In genomic region chr16:89365044-89365467, GRCh38 we compare ENCODE assay signal across 10 cellular contexts.
DNase-seq lines count a peak whose midpoint lies in the region; ATAC-seq and TF ChIP-seq lines count a peak whose summit lies in the region.
"Had no signal": no experiment of that assay in that cellular context is flagged by ENCODE, and none has a peak within 500 bp of the region (broad histone marks: within the 10 kb centered on the region; RNA-seq: fewer than 3 reads in every experiment).

No MANE protein-coding gene starts in this region.

- CTCF ChIA-PET in activated CD8-positive, alpha-beta memory T cell treated with anti-CD3 and anti-CD28 coated beads, Interleukin-2, amount 10 ng/mL, durations not matched to agents 7 days and 5 days (lab: Charles Lee), result no interaction called here
- CTCF ChIA-PET in Panc1 (lab: Charles Lee), result no interaction called here

- in situ Hi-C loops in Panc1 (cut with HindIII; ENCODE audit: low pct_unique_long_range_greater_than_20kb, low sequenced_read_pairs), result no loop called here

- H3K4me3 ChIP-seq in Panc1 (ENCODE audit: low read depth in 2 of 2, low read length in 2 of 2) (no peak overlapping the region), epithelial cell of proximal tubule (ENCODE audit: low read depth, low read length) (no peak overlapping the region)

- H3K4me1 Mint-ChIP-seq in activated CD8-positive, alpha-beta memory T cell treated with anti-CD3 and anti-CD28 coated beads, Interleukin-2, amount 10 ng/mL, durations not matched to agents 7 days and 5 days, result peaks cover 95% of the 10 kb centered on the region
- peaks cover 96% of the 10 kb centered on the region for H3K4me1 Mint-ChIP-seq in stimulated activated naive CD8-positive, alpha-beta T cell treated with anti-CD3 and anti-CD28 coated beads, Interleukin-15, amount 100 ng/mL, for 72 hours

- ATAC-seq in activated CD8-positive, alpha-beta memory T cell treated with anti-CD3 and anti-CD28 coated beads, Interleukin-2, amount 10 ng/mL, durations not matched to agents 7 days and 5 days, result no peak
- ATAC-seq in Panc1, result no peak
- ATAC-seq in stimulated activated naive CD8-positive, alpha-beta T cell treated with anti-CD3 and anti-CD28 coated beads, Interleukin-15, amount 100 ng/mL, for 72 hours, result peak; percentile 32
- ATAC-seq in GM18868 (IDR thresholded peaks at IDR 0.05; ENCODE audit: unreplicated experiment), result no peak

- peak overlapping the region; percentile 69 for H3K27ac ChIP-seq in Panc1 (ENCODE audit: low read length)

- intact Hi-C loops in Panc1 (cut with micrococcal nuclease; ENCODE audit: unreplicated experiment), result no loop called here

- no TSS peak for BruUV-seq in Panc1 (replicated peaks; lab: Mats Ljungman, UMichigan)

- peaks cover 69% of the 10 kb centered on the region for H3K4me1 ChIP-seq in Panc1 (ENCODE audit: control insufficient read depth, insufficient read depth, low read length)

- no peaks in the 10 kb centered on the region for H3K9me3 ChIP-seq in Panc1 (ENCODE audit: control insufficient read depth, insufficient read depth, low read depth, low read length)

- H3K27me3 Mint-ChIP-seq in activated CD8-positive, alpha-beta memory T cell treated with anti-CD3 and anti-CD28 coated beads, Interleukin-2, amount 10 ng/mL, durations not matched to agents 7 days and 5 days, result no peaks in the 10 kb centered on the region
- H3K27me3 Mint-ChIP-seq in stimulated activated naive CD8-positive, alpha-beta T cell treated with anti-CD3 and anti-CD28 coated beads, Interleukin-15, amount 100 ng/mL, for 72 hours, result no peaks in the 10 kb centered on the region
- H3K27me3 Mint-ChIP-seq: IgD-negative memory B cell had no signal

- DNase-seq in activated CD8-positive, alpha-beta memory T cell treated with anti-CD3 and anti-CD28 coated beads, Interleukin-2, amount 10 ng/mL, durations not matched to agents 7 days and 5 days, result no peak
- DNase-seq in activated CD8-positive, alpha-beta memory T cell treated with anti-CD3 and anti-CD28 coated beads, Interleukin-2, amount 50 U/mL, for 4 hours, result no peak
- DNase-seq in Panc1 (ENCODE audit: low read depth, low spot score) (no peak), epithelial cell of proximal tubule (ENCODE audit: low read depth) (peak; percentile 68), NCI-H345 (lab: John Stamatoyannopoulos, UW) (no peak), NCI-H2196 (lab: John Stamatoyannopoulos, UW; ENCODE audit: unreplicated experiment) (no peak)
- DNase-seq in stimulated activated naive CD8-positive, alpha-beta T cell treated with anti-CD3 and anti-CD28 coated beads, Interleukin-15, amount 100 ng/mL, for 72 hours, result peak in 1 of 2 donors; percentile 40
- DNase-seq: SHP77 treated with DMSO at 0.1 percent for 48 hours had no signal

- no peak overlapping the region for H3K4me3 Mint-ChIP-seq in activated CD8-positive, alpha-beta memory T cell treated with anti-CD3 and anti-CD28 coated beads, Interleukin-2, amount 10 ng/mL, durations not matched to agents 7 days and 5 days
- peak overlapping the region; percentile 55 to 62 for H3K4me3 Mint-ChIP-seq in stimulated activated naive CD8-positive, alpha-beta T cell treated with anti-CD3 and anti-CD28 coated beads, Interleukin-15, amount 100 ng/mL, for 72 hours

- peaks cover 16% of the 10 kb centered on the region for H3K36me3 Mint-ChIP-seq in activated CD8-positive, alpha-beta memory T cell treated with anti-CD3 and anti-CD28 coated beads, Interleukin-2, amount 10 ng/mL, durations not matched to agents 7 days and 5 days
- H3K36me3 Mint-ChIP-seq: IgD-negative memory B cell had no signal

- POLR2A ChIA-PET in Panc1 (lab: Charles Lee), result no interaction called here

- peak overlapping the region; percentile 91 for H3K27ac Mint-ChIP-seq in activated CD8-positive, alpha-beta memory T cell treated with anti-CD3 and anti-CD28 coated beads, Interleukin-2, amount 10 ng/mL, durations not matched to agents 7 days and 5 days
- peak overlapping the region in 1 of 2 donors; percentile 85 for H3K27ac Mint-ChIP-seq in stimulated activated naive CD8-positive, alpha-beta T cell treated with anti-CD3 and anti-CD28 coated beads, Interleukin-15, amount 100 ng/mL, for 72 hours

- H3K27me3 ChIP-seq in Panc1 (ENCODE audit: control insufficient read depth, insufficient read depth, low read length), result no peaks in the 10 kb centered on the region

- H3K36me3 ChIP-seq in Panc1 (ENCODE audit: control insufficient read depth, insufficient read depth, low read length), result no peaks in the 10 kb centered on the region; the same call in 1 of the 2 replicates

- H3K9me3 Mint-ChIP-seq in activated CD8-positive, alpha-beta memory T cell treated with anti-CD3 and anti-CD28 coated beads, Interleukin-2, amount 10 ng/mL, durations not matched to agents 7 days and 5 days (ENCODE audit: low read depth), result no peaks in the 10 kb centered on the region
- H3K9me3 Mint-ChIP-seq in stimulated activated naive CD8-positive, alpha-beta T cell treated with anti-CD3 and anti-CD28 coated beads, Interleukin-15, amount 100 ng/mL, for 72 hours, result no peaks in the 10 kb centered on the region
- H3K9me3 Mint-ChIP-seq: IgD-negative memory B cell had no signal

- TF ChIP-seq CTCF in Panc1 (IDR thresholded peaks at IDR 0.05) (no peak), epithelial cell of proximal tubule (conservative IDR thresholded peaks at IDR 0.05; ENCODE audit: low read depth, low read length) (no peak)
